Comparison of ENCODE assay signal across 23 cellular contexts in the genomic region with DNA sequence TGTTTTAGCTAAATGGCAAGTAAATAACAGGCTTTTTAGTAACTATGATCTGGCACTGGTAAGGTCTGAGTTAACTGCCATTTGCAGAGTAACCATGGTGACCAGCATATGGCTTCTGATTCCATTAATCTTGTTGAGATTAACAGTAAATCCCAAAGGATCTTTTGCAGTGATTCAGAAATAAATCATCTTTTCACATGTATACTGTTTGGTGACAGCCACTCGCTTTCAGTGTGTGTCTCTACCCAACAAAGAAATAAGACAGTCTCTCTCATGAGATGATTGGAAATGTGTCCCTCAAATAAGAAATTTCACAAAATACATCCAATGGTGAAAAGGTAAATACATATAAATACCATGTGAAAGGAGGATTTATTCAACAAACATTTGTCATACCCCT.
"Had no signal": no experiment of that assay in that cellular context is flagged by ENCODE, and none has a peak within 500 bp of the region (broad histone marks: within the 10 kb centered on the region; RNA-seq: fewer than 3 reads in every experiment).

No MANE protein-coding gene starts in this region.

- H3K4me3 Mint-ChIP-seq: activated CD4-positive, alpha-beta T cell treated with anti-CD3 and anti-CD28 coated beads, Interleukin-2, amount 10 ng/mL, durations not matched to agents 7 days and 5 days; activated CD8-positive, alpha-beta memory T cell treated with anti-CD3 and anti-CD28 coated beads, Interleukin-2, amount 10 ng/mL, durations not matched to agents 7 days and 5 days; activated CD8-positive, alpha-beta T cell treated with anti-CD3 and anti-CD28 coated beads for 36 hours; activated naive CD4-positive, alpha-beta T cell treated with anti-CD3 and anti-CD28 coated beads, Interleukin-2, amount 10 ng/mL, durations not matched to agents 7 days and 5 days; activated naive CD8-positive, alpha-beta T cell treated with anti-CD3 and anti-CD28 coated beads, Interleukin-2, amount 50 U/mL, for 24 hours; nephron progenitor cell had no signal

- H3K36me3 ChIP-seq: cardiac muscle cell, lower lobe of right lung, upper lobe of right lung had no signal

- H3K27me3 ChIP-seq: cardiac muscle cell, upper lobe of right lung had no signal

- DNase-seq: activated CD4-positive, alpha-beta T cell treated with anti-CD3 and anti-CD28 coated beads, Interleukin-2, amount 10 ng/mL, durations not matched to agents 7 days and 5 days; activated CD4-positive, CD25-positive, alpha-beta regulatory T cell treated with anti-CD3 and anti-CD28 coated beads, Interleukin-2, amount 50 U/mL, for 72 hours; activated CD8-positive, alpha-beta memory T cell treated with anti-CD3 and anti-CD28 coated beads, Interleukin-2, amount 10 ng/mL, durations not matched to agents 7 days and 5 days; activated CD8-positive, alpha-beta T cell treated with anti-CD3 and anti-CD28 coated beads for 36 hours; activated effector memory CD4-positive, alpha-beta T cell treated with anti-CD3 and anti-CD28 coated beads, Interleukin-2, amount 50 U/mL, for 16 hours; activated naive CD4-positive, alpha-beta T cell treated with anti-CD3 and anti-CD28 coated beads, Interleukin-2, amount 10 ng/mL, durations not matched to agents 7 days and 5 days; activated naive CD8-positive, alpha-beta T cell treated with anti-CD3 and anti-CD28 coated beads, Interleukin-2, amount 50 U/mL, for 24 hours; activated T-cell treated with anti-CD3 and anti-CD28 coated beads for 4 hours; cortex of kidney; foreskin fibroblast; lower lobe of right lung; mesendoderm; mucosa of descending colon; nephron progenitor cell; small intestine; stimulated activated CD4-positive, alpha-beta T cell treated with anti-CD3 and anti-CD28 coated beads, Interleukin-15, amount 100 ng/mL, for 24 hours; stimulated activated CD4-positive, alpha-beta T cell treated with anti-CD3 and anti-CD28 coated beads, Interleukin-2, amount 100 ng/mL, for 48 hours; stimulated activated naive CD4-positive, alpha-beta T cell; upper lobe of right lung had no signal

- H3K4me1 ChIP-seq: lower lobe of right lung, upper lobe of right lung had no signal

- H3K9me3 ChIP-seq: lower lobe of right lung, mucosa of descending colon, upper lobe of right lung had no signal

- H3K4me1 Mint-ChIP-seq: activated CD4-positive, alpha-beta T cell treated with anti-CD3 and anti-CD28 coated beads, Interleukin-2, amount 10 ng/mL, durations not matched to agents 7 days and 5 days; activated CD8-positive, alpha-beta memory T cell treated with anti-CD3 and anti-CD28 coated beads, Interleukin-2, amount 10 ng/mL, durations not matched to agents 7 days and 5 days; activated naive CD4-positive, alpha-beta T cell treated with anti-CD3 and anti-CD28 coated beads, Interleukin-2, amount 10 ng/mL, durations not matched to agents 7 days and 5 days; activated naive CD8-positive, alpha-beta T cell treated with anti-CD3 and anti-CD28 coated beads, Interleukin-2, amount 50 U/mL, for 24 hours had no signal

- ATAC-seq: activated CD8-positive, alpha-beta memory T cell treated with anti-CD3 and anti-CD28 coated beads, Interleukin-2, amount 10 ng/mL, durations not matched to agents 7 days and 5 days; activated CD8-positive, alpha-beta T cell treated with anti-CD3 and anti-CD28 coated beads for 36 hours; activated naive CD8-positive, alpha-beta T cell treated with anti-CD3 and anti-CD28 coated beads, Interleukin-2, amount 50 U/mL, for 24 hours; left lobe of liver; lower lobe of right lung; mucosa of descending colon; sciatic nerve; upper lobe of right lung had no signal

- H3K9me3 Mint-ChIP-seq: activated CD4-positive, alpha-beta T cell treated with anti-CD3 and anti-CD28 coated beads, Interleukin-2, amount 10 ng/mL, durations not matched to agents 7 days and 5 days; activated CD8-positive, alpha-beta T cell treated with anti-CD3 and anti-CD28 coated beads for 36 hours; activated naive CD4-positive, alpha-beta T cell treated with anti-CD3 and anti-CD28 coated beads, Interleukin-2, amount 10 ng/mL, durations not matched to agents 7 days and 5 days; activated naive CD8-positive, alpha-beta T cell treated with anti-CD3 and anti-CD28 coated beads, Interleukin-2, amount 50 U/mL, for 24 hours; nephron progenitor cell had no signal

- H3K4me3 ChIP-seq: cardiac muscle cell, lower lobe of right lung, mucosa of descending colon, upper lobe of right lung had no signal

- H3K27ac ChIP-seq: cardiac muscle cell, lower lobe of right lung, upper lobe of right lung, VCaP had no signal

- H3K36me3 Mint-ChIP-seq: activated CD8-positive, alpha-beta memory T cell treated with anti-CD3 and anti-CD28 coated beads, Interleukin-2, amount 10 ng/mL, durations not matched to agents 7 days and 5 days; activated naive CD4-positive, alpha-beta T cell treated with anti-CD3 and anti-CD28 coated beads, Interleukin-2, amount 10 ng/mL, durations not matched to agents 7 days and 5 days had no signal

- H3K27me3 Mint-ChIP-seq: activated CD4-positive, alpha-beta T cell treated with anti-CD3 and anti-CD28 coated beads, Interleukin-2, amount 10 ng/mL, durations not matched to agents 7 days and 5 days; activated naive CD4-positive, alpha-beta T cell treated with anti-CD3 and anti-CD28 coated beads, Interleukin-2, amount 10 ng/mL, durations not matched to agents 7 days and 5 days; activated naive CD8-positive, alpha-beta T cell treated with anti-CD3 and anti-CD28 coated beads, Interleukin-2, amount 50 U/mL, for 24 hours had no signal

- H3K27ac Mint-ChIP-seq: activated CD4-positive, alpha-beta T cell treated with anti-CD3 and anti-CD28 coated beads, Interleukin-2, amount 10 ng/mL, durations not matched to agents 7 days and 5 days; activated CD8-positive, alpha-beta memory T cell treated with anti-CD3 and anti-CD28 coated beads, Interleukin-2, amount 10 ng/mL, durations not matched to agents 7 days and 5 days; activated CD8-positive, alpha-beta T cell treated with anti-CD3 and anti-CD28 coated beads for 36 hours; activated naive CD4-positive, alpha-beta T cell treated with anti-CD3 and anti-CD28 coated beads, Interleukin-2, amount 10 ng/mL, durations not matched to agents 7 days and 5 days; activated naive CD8-positive, alpha-beta T cell treated with anti-CD3 and anti-CD28 coated beads, Interleukin-2, amount 50 U/mL, for 24 hours had no signal
